Comparison of ENCODE assay signal across 1 cellular context in genomic region chr9:137167113-137167751, GRCh38.
TF ChIP-seq lines count a peak whose summit lies in the region.

No MANE protein-coding gene starts in this region.

TF ChIP-seq in HepG2, 621 proteins besides CTCF, POLR2A, EP300 and RAD21:
- TF ChIP-seq NFYC (CRISPR knock-in tag; IDR thresholded peaks at IDR 0.05) (no peak), ZNF770 (CRISPR knock-in tag; IDR thresholded peaks at IDR 0.05) (no peak)
